In the genomic region with DNA sequence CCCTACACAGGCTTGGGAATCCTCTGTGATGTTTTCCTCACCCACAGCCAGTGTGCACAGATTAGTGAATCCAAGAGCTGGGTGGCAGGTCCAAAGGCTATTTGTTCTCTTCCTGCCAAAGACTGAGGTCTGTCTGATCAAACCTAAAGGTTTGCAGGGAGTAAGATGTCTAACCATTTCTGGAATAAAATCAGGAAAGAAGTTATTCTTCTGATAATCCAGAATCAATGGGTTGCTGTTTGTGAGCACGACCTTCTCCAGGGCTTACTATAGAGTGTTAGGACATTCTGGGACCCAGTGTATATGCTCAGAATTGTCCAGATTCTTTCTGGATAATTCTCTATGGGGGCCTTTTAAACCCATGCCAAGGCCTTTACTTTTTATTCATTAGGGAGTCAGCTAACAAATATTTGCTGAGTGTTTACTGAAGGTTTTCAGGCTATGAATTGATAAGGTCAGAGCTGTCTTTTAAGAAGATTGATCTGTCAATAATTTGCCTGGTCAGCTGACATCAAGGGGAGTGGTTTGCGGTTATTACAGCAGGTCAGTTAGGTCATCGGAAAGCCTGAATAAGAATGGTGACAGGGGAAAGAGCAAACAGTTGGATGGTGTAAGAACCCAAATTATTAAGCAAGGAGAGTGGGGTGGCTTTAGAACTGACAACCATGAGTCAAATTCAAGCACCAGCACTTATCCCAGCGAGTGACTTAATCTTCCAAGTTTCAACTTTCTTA, we compare ENCODE assay signal across 1 cellular context.
TF ChIP-seq lines count a peak whose summit lies in the region.

No MANE protein-coding gene starts in this region.

TF ChIP-seq in HepG2, 621 proteins besides CTCF, POLR2A, EP300 and RAD21 (continued from another document and continues in another):
- TF ChIP-seq, protein P1, sequence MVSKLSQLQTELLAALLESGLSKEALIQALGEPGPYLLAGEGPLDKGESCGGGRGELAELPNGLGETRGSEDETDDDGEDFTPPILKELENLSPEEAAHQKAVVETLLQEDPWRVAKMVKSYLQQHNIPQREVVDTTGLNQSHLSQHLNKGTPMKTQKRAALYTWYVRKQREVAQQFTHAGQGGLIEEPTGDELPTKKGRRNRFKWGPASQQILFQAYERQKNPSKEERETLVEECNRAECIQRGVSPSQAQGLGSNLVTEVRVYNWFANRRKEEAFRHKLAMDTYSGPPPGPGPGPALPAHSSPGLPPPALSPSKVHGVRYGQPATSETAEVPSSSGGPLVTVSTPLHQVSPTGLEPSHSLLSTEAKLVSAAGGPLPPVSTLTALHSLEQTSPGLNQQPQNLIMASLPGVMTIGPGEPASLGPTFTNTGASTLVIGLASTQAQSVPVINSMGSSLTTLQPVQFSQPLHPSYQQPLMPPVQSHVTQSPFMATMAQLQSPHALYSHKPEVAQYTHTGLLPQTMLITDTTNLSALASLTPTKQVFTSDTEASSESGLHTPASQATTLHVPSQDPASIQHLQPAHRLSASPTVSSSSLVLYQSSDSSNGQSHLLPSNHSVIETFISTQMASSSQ (IDR thresholded peaks at IDR 0.05; ENCODE audit: low read depth) = peak; percentile 94
- TF ChIP-seq, protein P1 (CRISPR knock-in tag; IDR thresholded peaks at IDR 0.05; ENCODE audit: borderline replicate concordance) = peak; percentile 97
- TF ChIP-seq ZNF747 (CRISPR knock-in tag; IDR thresholded peaks at IDR 0.05; ENCODE audit: borderline replicate concordance) (no peak), ZEB1 (IDR thresholded peaks at IDR 0.05; ENCODE audit: insufficient replicate concordance, low read depth) (no peak), EEA1 (CRISPR knock-in tag; IDR thresholded peaks at IDR 0.05; ENCODE audit: borderline replicate concordance) (no peak), NKX3-1 (CRISPR knock-in tag; IDR thresholded peaks at IDR 0.05) (no peak), ZNF274 (CRISPR knock-in tag; IDR thresholded peaks at IDR 0.05) (no peak), ZNF777 (CRISPR knock-in tag; IDR thresholded peaks at IDR 0.05) (no peak), HCFC1 (IDR thresholded peaks at IDR 0.05; ENCODE audit: low read depth, low read length) (no peak), ZBTB21 (CRISPR knock-in tag; IDR thresholded peaks at IDR 0.05) (peak; percentile 29; the same call in 1 of the 2 replicates), ZNF260 (CRISPR knock-in tag; IDR thresholded peaks at IDR 0.05; ENCODE audit: borderline replicate concordance, low read depth) (no peak), SP1 (IDR thresholded peaks at IDR 0.05) (no peak), SP1 (CRISPR knock-in tag; IDR thresholded peaks at IDR 0.05) (peak; percentile 63; the same call in 1 of the 2 replicates), MED8 (CRISPR knock-in tag; IDR thresholded peaks at IDR 0.05; ENCODE audit: insufficient replicate concordance) (peak; percentile 83), HDAC6 (IDR thresholded peaks at IDR 0.05; ENCODE audit: low read depth, low read length) (no peak), ZNF547 (CRISPR knock-in tag; IDR thresholded peaks at IDR 0.05) (no peak), GATAD2A (CRISPR knock-in tag; IDR thresholded peaks at IDR 0.05) (peak; percentile 94), CBX2 (IDR thresholded peaks at IDR 0.05; ENCODE audit: low read depth, low read length) (no peak), CBX2 (CRISPR knock-in tag; IDR thresholded peaks at IDR 0.05; ENCODE audit: low read depth) (no peak), ETV5 (CRISPR knock-in tag; IDR thresholded peaks at IDR 0.05; ENCODE audit: borderline replicate concordance) (peak; percentile 35; the same call in 1 of the 2 replicates), ZNF7 (CRISPR knock-in tag; IDR thresholded peaks at IDR 0.05) (no peak), ZNF75D (CRISPR knock-in tag; IDR thresholded peaks at IDR 0.05; ENCODE audit: borderline replicate concordance) (no peak), ZNF616 (CRISPR knock-in tag; IDR thresholded peaks at IDR 0.05; ENCODE audit: low read depth) (no peak), ZNF101 (CRISPR knock-in tag; IDR thresholded peaks at IDR 0.05; ENCODE audit: borderline replicate concordance, low read depth) (no peak)
- TF ChIP-seq, protein P2, sequence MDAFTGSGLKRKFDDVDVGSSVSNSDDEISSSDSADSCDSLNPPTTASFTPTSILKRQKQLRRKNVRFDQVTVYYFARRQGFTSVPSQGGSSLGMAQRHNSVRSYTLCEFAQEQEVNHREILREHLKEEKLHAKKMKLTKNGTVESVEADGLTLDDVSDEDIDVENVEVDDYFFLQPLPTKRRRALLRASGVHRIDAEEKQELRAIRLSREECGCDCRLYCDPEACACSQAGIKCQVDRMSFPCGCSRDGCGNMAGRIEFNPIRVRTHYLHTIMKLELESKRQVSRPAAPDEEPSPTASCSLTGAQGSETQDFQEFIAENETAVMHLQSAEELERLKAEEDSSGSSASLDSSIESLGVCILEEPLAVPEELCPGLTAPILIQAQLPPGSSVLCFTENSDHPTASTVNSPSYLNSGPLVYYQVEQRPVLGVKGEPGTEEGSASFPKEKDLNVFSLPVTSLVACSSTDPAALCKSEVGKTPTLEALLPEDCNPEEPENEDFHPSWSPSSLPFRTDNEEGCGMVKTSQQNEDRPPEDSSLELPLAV (CRISPR knock-in tag; conservative IDR thresholded peaks at IDR 0.05; ENCODE audit: low read depth) = no peak
- TF ChIP-seq, protein P3, sequence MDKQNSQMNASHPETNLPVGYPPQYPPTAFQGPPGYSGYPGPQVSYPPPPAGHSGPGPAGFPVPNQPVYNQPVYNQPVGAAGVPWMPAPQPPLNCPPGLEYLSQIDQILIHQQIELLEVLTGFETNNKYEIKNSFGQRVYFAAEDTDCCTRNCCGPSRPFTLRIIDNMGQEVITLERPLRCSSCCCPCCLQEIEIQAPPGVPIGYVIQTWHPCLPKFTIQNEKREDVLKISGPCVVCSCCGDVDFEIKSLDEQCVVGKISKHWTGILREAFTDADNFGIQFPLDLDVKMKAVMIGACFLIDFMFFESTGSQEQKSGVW (CRISPR knock-in tag; IDR thresholded peaks at IDR 0.05; ENCODE audit: borderline replicate concordance) = no peak
- TF ChIP-seq, protein P4, sequence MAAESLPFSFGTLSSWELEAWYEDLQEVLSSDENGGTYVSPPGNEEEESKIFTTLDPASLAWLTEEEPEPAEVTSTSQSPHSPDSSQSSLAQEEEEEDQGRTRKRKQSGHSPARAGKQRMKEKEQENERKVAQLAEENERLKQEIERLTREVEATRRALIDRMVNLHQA (CRISPR knock-in tag; IDR thresholded peaks at IDR 0.05) = no peak
- TF ChIP-seq, protein P5, sequence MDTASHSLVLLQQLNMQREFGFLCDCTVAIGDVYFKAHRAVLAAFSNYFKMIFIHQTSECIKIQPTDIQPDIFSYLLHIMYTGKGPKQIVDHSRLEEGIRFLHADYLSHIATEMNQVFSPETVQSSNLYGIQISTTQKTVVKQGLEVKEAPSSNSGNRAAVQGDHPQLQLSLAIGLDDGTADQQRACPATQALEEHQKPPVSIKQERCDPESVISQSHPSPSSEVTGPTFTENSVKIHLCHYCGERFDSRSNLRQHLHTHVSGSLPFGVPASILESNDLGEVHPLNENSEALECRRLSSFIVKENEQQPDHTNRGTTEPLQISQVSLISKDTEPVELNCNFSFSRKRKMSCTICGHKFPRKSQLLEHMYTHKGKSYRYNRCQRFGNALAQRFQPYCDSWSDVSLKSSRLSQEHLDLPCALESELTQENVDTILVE (CRISPR knock-in tag; IDR thresholded peaks at IDR 0.05) = peak; percentile 67; the same call in 1 of the 2 replicates
- TF ChIP-seq, protein P6, sequence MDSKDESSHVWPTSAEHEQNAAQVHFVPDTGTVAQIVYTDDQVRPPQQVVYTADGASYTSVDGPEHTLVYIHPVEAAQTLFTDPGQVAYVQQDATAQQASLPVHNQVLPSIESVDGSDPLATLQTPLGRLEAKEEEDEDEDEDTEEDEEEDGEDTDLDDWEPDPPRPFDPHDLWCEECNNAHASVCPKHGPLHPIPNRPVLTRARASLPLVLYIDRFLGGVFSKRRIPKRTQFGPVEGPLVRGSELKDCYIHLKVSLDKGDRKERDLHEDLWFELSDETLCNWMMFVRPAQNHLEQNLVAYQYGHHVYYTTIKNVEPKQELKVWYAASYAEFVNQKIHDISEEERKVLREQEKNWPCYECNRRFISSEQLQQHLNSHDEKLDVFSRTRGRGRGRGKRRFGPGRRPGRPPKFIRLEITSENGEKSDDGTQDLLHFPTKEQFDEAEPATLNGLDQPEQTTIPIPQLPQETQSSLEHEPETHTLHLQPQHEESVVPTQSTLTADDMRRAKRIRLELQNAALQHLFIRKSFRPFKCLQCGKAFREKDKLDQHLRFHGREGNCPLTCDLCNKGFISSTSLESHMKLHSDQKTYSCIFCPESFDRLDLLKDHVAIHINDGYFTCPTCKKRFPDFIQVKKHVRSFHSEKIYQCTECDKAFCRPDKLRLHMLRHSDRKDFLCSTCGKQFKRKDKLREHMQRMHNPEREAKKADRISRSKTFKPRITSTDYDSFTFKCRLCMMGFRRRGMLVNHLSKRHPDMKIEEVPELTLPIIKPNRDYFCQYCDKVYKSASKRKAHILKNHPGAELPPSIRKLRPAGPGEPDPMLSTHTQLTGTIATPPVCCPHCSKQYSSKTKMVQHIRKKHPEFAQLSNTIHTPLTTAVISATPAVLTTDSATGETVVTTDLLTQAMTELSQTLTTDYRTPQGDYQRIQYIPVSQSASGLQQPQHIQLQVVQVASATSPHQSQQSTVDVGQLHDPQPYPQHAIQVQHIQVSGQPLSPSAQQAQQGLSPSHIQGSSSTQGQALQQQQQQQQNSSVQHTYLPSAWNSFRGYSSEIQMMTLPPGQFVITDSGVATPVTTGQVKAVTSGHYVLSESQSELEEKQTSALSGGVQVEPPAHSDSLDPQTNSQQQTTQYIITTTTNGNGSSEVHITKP (CRISPR knock-in tag; IDR thresholded peaks at IDR 0.05; ENCODE audit: low read depth) = no peak
- TF ChIP-seq, protein P7, sequence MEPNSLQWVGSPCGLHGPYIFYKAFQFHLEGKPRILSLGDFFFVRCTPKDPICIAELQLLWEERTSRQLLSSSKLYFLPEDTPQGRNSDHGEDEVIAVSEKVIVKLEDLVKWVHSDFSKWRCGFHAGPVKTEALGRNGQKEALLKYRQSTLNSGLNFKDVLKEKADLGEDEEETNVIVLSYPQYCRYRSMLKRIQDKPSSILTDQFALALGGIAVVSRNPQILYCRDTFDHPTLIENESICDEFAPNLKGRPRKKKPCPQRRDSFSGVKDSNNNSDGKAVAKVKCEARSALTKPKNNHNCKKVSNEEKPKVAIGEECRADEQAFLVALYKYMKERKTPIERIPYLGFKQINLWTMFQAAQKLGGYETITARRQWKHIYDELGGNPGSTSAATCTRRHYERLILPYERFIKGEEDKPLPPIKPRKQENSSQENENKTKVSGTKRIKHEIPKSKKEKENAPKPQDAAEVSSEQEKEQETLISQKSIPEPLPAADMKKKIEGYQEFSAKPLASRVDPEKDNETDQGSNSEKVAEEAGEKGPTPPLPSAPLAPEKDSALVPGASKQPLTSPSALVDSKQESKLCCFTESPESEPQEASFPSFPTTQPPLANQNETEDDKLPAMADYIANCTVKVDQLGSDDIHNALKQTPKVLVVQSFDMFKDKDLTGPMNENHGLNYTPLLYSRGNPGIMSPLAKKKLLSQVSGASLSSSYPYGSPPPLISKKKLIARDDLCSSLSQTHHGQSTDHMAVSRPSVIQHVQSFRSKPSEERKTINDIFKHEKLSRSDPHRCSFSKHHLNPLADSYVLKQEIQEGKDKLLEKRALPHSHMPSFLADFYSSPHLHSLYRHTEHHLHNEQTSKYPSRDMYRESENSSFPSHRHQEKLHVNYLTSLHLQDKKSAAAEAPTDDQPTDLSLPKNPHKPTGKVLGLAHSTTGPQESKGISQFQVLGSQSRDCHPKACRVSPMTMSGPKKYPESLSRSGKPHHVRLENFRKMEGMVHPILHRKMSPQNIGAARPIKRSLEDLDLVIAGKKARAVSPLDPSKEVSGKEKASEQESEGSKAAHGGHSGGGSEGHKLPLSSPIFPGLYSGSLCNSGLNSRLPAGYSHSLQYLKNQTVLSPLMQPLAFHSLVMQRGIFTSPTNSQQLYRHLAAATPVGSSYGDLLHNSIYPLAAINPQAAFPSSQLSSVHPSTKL (CRISPR knock-in tag; IDR thresholded peaks at IDR 0.05) = peak; percentile 96
- TF ChIP-seq, protein P8, sequence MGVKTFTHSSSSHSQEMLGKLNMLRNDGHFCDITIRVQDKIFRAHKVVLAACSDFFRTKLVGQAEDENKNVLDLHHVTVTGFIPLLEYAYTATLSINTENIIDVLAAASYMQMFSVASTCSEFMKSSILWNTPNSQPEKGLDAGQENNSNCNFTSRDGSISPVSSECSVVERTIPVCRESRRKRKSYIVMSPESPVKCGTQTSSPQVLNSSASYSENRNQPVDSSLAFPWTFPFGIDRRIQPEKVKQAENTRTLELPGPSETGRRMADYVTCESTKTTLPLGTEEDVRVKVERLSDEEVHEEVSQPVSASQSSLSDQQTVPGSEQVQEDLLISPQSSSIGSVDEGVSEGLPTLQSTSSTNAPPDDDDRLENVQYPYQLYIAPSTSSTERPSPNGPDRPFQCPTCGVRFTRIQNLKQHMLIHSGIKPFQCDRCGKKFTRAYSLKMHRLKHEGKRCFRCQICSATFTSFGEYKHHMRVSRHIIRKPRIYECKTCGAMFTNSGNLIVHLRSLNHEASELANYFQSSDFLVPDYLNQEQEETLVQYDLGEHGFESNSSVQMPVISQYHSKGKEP (CRISPR knock-in tag; IDR thresholded peaks at IDR 0.05) = no peak
- TF ChIP-seq, protein P9, sequence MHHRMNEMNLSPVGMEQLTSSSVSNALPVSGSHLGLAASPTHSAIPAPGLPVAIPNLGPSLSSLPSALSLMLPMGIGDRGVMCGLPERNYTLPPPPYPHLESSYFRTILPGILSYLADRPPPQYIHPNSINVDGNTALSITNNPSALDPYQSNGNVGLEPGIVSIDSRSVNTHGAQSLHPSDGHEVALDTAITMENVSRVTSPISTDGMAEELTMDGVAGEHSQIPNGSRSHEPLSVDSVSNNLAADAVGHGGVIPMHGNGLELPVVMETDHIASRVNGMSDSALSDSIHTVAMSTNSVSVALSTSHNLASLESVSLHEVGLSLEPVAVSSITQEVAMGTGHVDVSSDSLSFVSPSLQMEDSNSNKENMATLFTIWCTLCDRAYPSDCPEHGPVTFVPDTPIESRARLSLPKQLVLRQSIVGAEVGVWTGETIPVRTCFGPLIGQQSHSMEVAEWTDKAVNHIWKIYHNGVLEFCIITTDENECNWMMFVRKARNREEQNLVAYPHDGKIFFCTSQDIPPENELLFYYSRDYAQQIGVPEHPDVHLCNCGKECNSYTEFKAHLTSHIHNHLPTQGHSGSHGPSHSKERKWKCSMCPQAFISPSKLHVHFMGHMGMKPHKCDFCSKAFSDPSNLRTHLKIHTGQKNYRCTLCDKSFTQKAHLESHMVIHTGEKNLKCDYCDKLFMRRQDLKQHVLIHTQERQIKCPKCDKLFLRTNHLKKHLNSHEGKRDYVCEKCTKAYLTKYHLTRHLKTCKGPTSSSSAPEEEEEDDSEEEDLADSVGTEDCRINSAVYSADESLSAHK (CRISPR knock-in tag; IDR thresholded peaks at IDR 0.05; ENCODE audit: borderline replicate concordance) = no peak
